Comparison of ENCODE assay signal across 18 cellular contexts in genomic region chr9:138123086-138123485, GRCh38.
DNase-seq lines count a peak whose midpoint lies in the region; ATAC-seq and TF ChIP-seq lines count a peak whose summit lies in the region.
"Had no signal": no experiment of that assay in that cellular context is flagged by ENCODE, and none has a peak within 500 bp of the region (broad histone marks: within the 10 kb centered on the region; RNA-seq: fewer than 3 reads in every experiment).

No MANE protein-coding gene starts in this region.

- no peaks in the 10 kb centered on the region for H3K36me3 Mint-ChIP-seq in T-helper 17 cell (ENCODE audit: low read depth)
- H3K36me3 Mint-ChIP-seq: CD8-positive, alpha-beta T cell had no signal

- no peak overlapping the region for H3K27ac ChIP-seq in BLaER1 treated with 17β-estradiol and CSF1 and Interleukin-3, amounts not matched to agents 10 nM and 100 nM
- H3K27ac ChIP-seq in left lung: no peak overlapping the region
- H3K27ac ChIP-seq in spleen: no peak overlapping the region
- no peak overlapping the region for H3K27ac ChIP-seq in ovary
- H3K27ac ChIP-seq: BLaER1, HL-60 had no signal

- peak overlapping the region; percentile 72 for H3K27ac Mint-ChIP-seq in T-helper 17 cell
- H3K27ac Mint-ChIP-seq: CD8-positive, alpha-beta T cell; H9 had no signal

- 72 to 86% (median 84%) methylated on average over 6 to 7 of the region's 7 CpGs for WGBS in spleen, 5 donors
- WGBS in ovary, 3 donors: 76 to 91% (median 84%) methylated on average over 7 of the region's 7 CpGs

- no peak for TF ChIP-seq EP300 in ovary (IDR thresholded peaks at IDR 0.05)

- H3K4me3 Mint-ChIP-seq in T-helper 17 cell: no peak overlapping the region
- H3K4me3 Mint-ChIP-seq: CD8-positive, alpha-beta T cell; H9 had no signal

- H4K20me1 ChIP-seq in BLaER1 treated with 17β-estradiol and CSF1 and Interleukin-3, amounts not matched to agents 10 nM and 100 nM: peaks cover 0 to 6% (median 0%) of the 10 kb centered on the region in 11 experiments; a peak in 2 of 22 replicates
- H4K20me1 ChIP-seq: BLaER1 had no signal

- TF ChIP-seq POLR2A in spleen (IDR thresholded peaks at IDR 0.05) (no peak), ovary (IDR thresholded peaks at IDR 0.05) (no peak)

- peaks cover 35 to 44% (median 40%) of the 10 kb centered on the region in 10 experiments for H3K4me1 ChIP-seq in BLaER1 treated with 17β-estradiol and CSF1 and Interleukin-3, amounts not matched to agents 10 nM and 100 nM
- H3K4me1 ChIP-seq in left lung (no peaks in the 10 kb centered on the region), spleen (no peaks in the 10 kb centered on the region), ovary (ENCODE audit: insufficient read depth) (no peaks in the 10 kb centered on the region)

- H3K4me2 ChIP-seq in BLaER1 treated with 17β-estradiol and CSF1 and Interleukin-3, amounts not matched to agents 10 nM and 100 nM: peak overlapping the region in 7 of 11 experiments; percentile 59 to 83 (median 70); a peak in 11 of 22 replicates

- ATAC-seq in T-helper 17 cell: no peak
- ATAC-seq in left lung: no peak
- ATAC-seq in GM21737 (IDR thresholded peaks at IDR 0.05; ENCODE audit: unreplicated experiment): no peak
- ATAC-seq: CD8-positive, alpha-beta T cell; GM12878 had no signal

- peaks cover 6% of the 10 kb centered on the region for H3K27me3 Mint-ChIP-seq in T-helper 17 cell

- H3K4me1 Mint-ChIP-seq in T-helper 17 cell: no peaks in the 10 kb centered on the region
- H3K4me1 Mint-ChIP-seq: H9 had no signal

- no peak for DNase-seq in T-helper 17 cell
- DNase-seq in left lung: peak; percentile 14 to 31
- DNase-seq in spleen: peak; percentile 23
- no peak for DNase-seq in NCI-H226
- DNase-seq in ovary: no peak
- DNase-seq: 8988T; CD8-positive, alpha-beta T cell; COR-L47; DMS 273 treated with DMSO at 0.1 percent for 48 hours; DMS53; DND-41; EL; H9 had no signal

- H3K9ac ChIP-seq in BLaER1 treated with 17β-estradiol and CSF1 and Interleukin-3, amounts not matched to agents 10 nM and 100 nM: no peak overlapping the region
- H3K9ac ChIP-seq: BLaER1 had no signal

- intact Hi-C loops in left lung (cut with DNase I) (no loop called here), spleen (cut with DNase I; ENCODE audit: low total_unique reads) (no loop called here), ovary (cut with DNase I) (loop anchor here in 1 of 4 donors (2.0 kb wide), 1 partner anchor 18 kb away; no protein-coding TSS in a partner anchor)

- H3K27me3 ChIP-seq in BLaER1 treated with 17β-estradiol and CSF1 and Interleukin-3, amounts not matched to agents 10 nM and 100 nM: no peaks in the 10 kb centered on the region
- H3K27me3 ChIP-seq in left lung (peaks cover 0 to 24% of the 10 kb centered on the region in 2 donors), spleen (replicated peaks in 1 of 7) (peaks cover 0 to 26% (median 0%) of the 10 kb centered on the region in 7 donors), ovary (no peaks in the 10 kb centered on the region)
- H3K27me3 ChIP-seq: BLaER1 had no signal

- H3K9me3 ChIP-seq in BLaER1 treated with 17β-estradiol and CSF1 and Interleukin-3, amounts not matched to agents 10 nM and 100 nM (replicated peaks in 1 of 11): peaks cover 0 to 6% (median 4%) of the 10 kb centered on the region in 11 experiments; a peak in 10 of 22 replicates
- H3K9me3 ChIP-seq in T-helper 17 cell (ENCODE audit: control insufficient read depth, low read length, poor library complexity, severe bottlenecking) (no peaks in the 10 kb centered on the region), left lung (no peaks in the 10 kb centered on the region), spleen (no peaks in the 10 kb centered on the region), ovary (no peaks in the 10 kb centered on the region)

- H3K4me3 ChIP-seq in BLaER1 treated with 17β-estradiol and CSF1 and Interleukin-3, amounts not matched to agents 10 nM and 100 nM: no peak overlapping the region
- H3K4me3 ChIP-seq in left lung: no peak overlapping the region
- H3K4me3 ChIP-seq in spleen: no peak overlapping the region
- H3K4me3 ChIP-seq in ovary: no peak overlapping the region
- H3K4me3 ChIP-seq: BLaER1, GM12878 had no signal

- TF ChIP-seq CTCF in left lung (IDR thresholded peaks at IDR 0.05): no peak
- no peak for TF ChIP-seq CTCF in spleen (IDR thresholded peaks at IDR 0.05 in 8 of 11, conservative IDR thresholded peaks at IDR 0.05 in 3 of 11)
- TF ChIP-seq CTCF in ovary (IDR thresholded peaks at IDR 0.05): no peak

- H3K36me3 ChIP-seq in BLaER1 treated with 17β-estradiol and CSF1 and Interleukin-3, amounts not matched to agents 10 nM and 100 nM: no peaks in the 10 kb centered on the region
- H3K36me3 ChIP-seq in left lung: no peaks in the 10 kb centered on the region
- no peaks in the 10 kb centered on the region for H3K36me3 ChIP-seq in spleen
- no peaks in the 10 kb centered on the region for H3K36me3 ChIP-seq in ovary
- H3K36me3 ChIP-seq: BLaER1 had no signal

Comparison
In these comparisons a context has a peak if more than half of its experiments do, and no peak if none do; other contexts are left out.
1. DNase-seq: peak in left lung (2 of 2) and spleen (single experiment); none in T-helper 17 cell (0 of 3), NCI-H226 (single experiment) and ovary (0 of 5).